Comparison of ENCODE assay signal across 8 cellular contexts in genomic region chr1:50423670-50424000, GRCh38. TPM values are rescaled to one million over a fixed set of nuclear protein-coding genes. Genes with fewer than 3 reads are reported as not detected.
A peak's percentile ranks its signal among the peaks of the same experiment; 100 is the strongest.
DNase-seq lines count a peak whose midpoint lies in the region; ATAC-seq and TF ChIP-seq lines count a peak whose summit lies in the region.

No MANE protein-coding gene starts in this region.

- TF ChIP-seq POLR2A in tibial nerve (IDR thresholded peaks at IDR 0.05) (no peak), gastroesophageal sphincter (IDR thresholded peaks at IDR 0.05) (no peak)

- H3K9me3 ChIP-seq in T-helper 17 cell (ENCODE audit: control insufficient read depth, low read length, poor library complexity, severe bottlenecking) (no peaks in the 10 kb centered on the region), iPS-15b (ENCODE audit: control insufficient read depth, insufficient read depth, low read length) (no peaks in the 10 kb centered on the region), tibial nerve (no peaks in the 10 kb centered on the region), gastroesophageal sphincter (no peaks in the 10 kb centered on the region)

- H3K4me3 Mint-ChIP-seq in activated naive CD4-positive, alpha-beta T cell treated with anti-CD3 and anti-CD28 coated beads, Interleukin-2, amount 50 U/mL, for 24 hours, result peak overlapping the region; percentile 91
- H3K4me3 Mint-ChIP-seq in T-helper 17 cell, result peak overlapping the region; percentile 98

- no peak overlapping the region for H3K27ac ChIP-seq in tibial nerve
- H3K27ac ChIP-seq in gastroesophageal sphincter, result no peak overlapping the region

- TF ChIP-seq EP300 in tibial nerve (IDR thresholded peaks at IDR 0.05) (no peak), gastroesophageal sphincter (IDR thresholded peaks at IDR 0.05) (no peak)

- H3K4me3 ChIP-seq in iPS-15b (ENCODE audit: low read depth, low read length) (peak overlapping the region; percentile 56), tibial nerve (peak overlapping the region; percentile 0 to 37 (median 19)), gastroesophageal sphincter (peak overlapping the region in 1 of 2 donors; percentile 42)

- 3 to 4% methylated on average over 14 to 23 of the region's 23 CpGs for WGBS in tibial nerve, 2 donors
- WGBS in gastroesophageal sphincter (ENCODE audit: low coverage in 1 of 2), 2 donors, result 0 to 8% methylated on average over 13 to 16 of the region's 23 CpGs

- H3K36me3 Mint-ChIP-seq in activated naive CD4-positive, alpha-beta T cell treated with anti-CD3 and anti-CD28 coated beads, Interleukin-2, amount 50 U/mL, for 24 hours, result no peaks in the 10 kb centered on the region
- peaks cover 21% of the 10 kb centered on the region for H3K36me3 Mint-ChIP-seq in T-helper 17 cell (ENCODE audit: low read depth)

- ATAC-seq in T-helper 17 cell (no peak), gastroesophageal sphincter (no peak)

- H3K27me3 Mint-ChIP-seq in activated naive CD4-positive, alpha-beta T cell treated with anti-CD3 and anti-CD28 coated beads, Interleukin-2, amount 50 U/mL, for 24 hours, result peaks cover 66% of the 10 kb centered on the region
- H3K27me3 Mint-ChIP-seq in T-helper 17 cell, result peaks cover 86% of the 10 kb centered on the region

- H3K9ac ChIP-seq in iPS-15b (ENCODE audit: low read depth, low read length), result no peak overlapping the region

- no peak overlapping the region for H3K27ac Mint-ChIP-seq in activated naive CD4-positive, alpha-beta T cell treated with anti-CD3 and anti-CD28 coated beads, Interleukin-2, amount 50 U/mL, for 24 hours
- H3K27ac Mint-ChIP-seq in T-helper 17 cell, result no peak overlapping the region

- H3K27me3 ChIP-seq in iPS-15b (ENCODE audit: control insufficient read depth, insufficient read depth, low read length) (peaks cover 99% of the 10 kb centered on the region), tibial nerve (peaks cover 13 to 97% of the 10 kb centered on the region in 2 donors), gastroesophageal sphincter (peaks cover 100% of the 10 kb centered on the region)

- no peak for DNase-seq in activated naive CD4-positive, alpha-beta T cell treated with anti-CD3 and anti-CD28 coated beads, Interleukin-2, amount 50 U/mL, for 16 hours
- DNase-seq in T-helper 17 cell, result no peak
- no peak for DNase-seq in tibial nerve (ENCODE audit: low spot score in 2 of 2)
- no peak for DNase-seq in kidney tubule cell (ENCODE audit: low spot score)
- DNase-seq in GOT3 (lab: John Stamatoyannopoulos, UW), result no peak

- peaks cover 59% of the 10 kb centered on the region for H3K4me1 Mint-ChIP-seq in activated naive CD4-positive, alpha-beta T cell treated with anti-CD3 and anti-CD28 coated beads, Interleukin-2, amount 50 U/mL, for 24 hours
- peaks cover 38% of the 10 kb centered on the region for H3K4me1 Mint-ChIP-seq in T-helper 17 cell

- no peak for TF ChIP-seq CTCF in tibial nerve (IDR thresholded peaks at IDR 0.05)
- no peak for TF ChIP-seq CTCF in gastroesophageal sphincter (IDR thresholded peaks at IDR 0.05)

- H3K9me3 Mint-ChIP-seq in activated naive CD4-positive, alpha-beta T cell treated with anti-CD3 and anti-CD28 coated beads, Interleukin-2, amount 50 U/mL, for 24 hours, result no peaks in the 10 kb centered on the region

- H3K36me3 ChIP-seq in iPS-15b (ENCODE audit: control insufficient read depth, insufficient read depth, low read length) (no peaks in the 10 kb centered on the region), tibial nerve (no peaks in the 10 kb centered on the region), gastroesophageal sphincter (no peaks in the 10 kb centered on the region)

- H3K4me1 ChIP-seq in iPS-15b (ENCODE audit: control insufficient read depth, insufficient read depth, low read length) (peaks cover 2% of the 10 kb centered on the region), tibial nerve (peaks cover 0 to 95% (median 40%) of the 10 kb centered on the region in 4 donors), gastroesophageal sphincter (peaks cover 0 to 89% (median 27%) of the 10 kb centered on the region in 3 donors)

RNA-seq across cellular contexts. Expression of gene DMRTA2, which starts 0.4 kb away (rescaled TPM):
- total RNA-seq in T-helper 17 cell (not detected), tibial nerve (not detected), gastroesophageal sphincter (1 to 10 TPM in 1 of 4 donors, not detected in 3; 1.2 TPM)
